ENCODE assay signal across 10 cellular contexts in genomic region chr2:173090973-173091660, GRCh38. TPM values are rescaled to one million over a fixed set of nuclear protein-coding genes. Genes with fewer than 3 reads are reported as not detected.
DNase-seq lines count a peak whose midpoint lies in the region; ATAC-seq and TF ChIP-seq lines count a peak whose summit lies in the region.
"Had no signal": no experiment of that assay in that cellular context is flagged by ENCODE, and none has a peak within 500 bp of the region (broad histone marks: within the 10 kb centered on the region; RNA-seq: fewer than 3 reads in every experiment).

No MANE protein-coding gene starts in this region.

- H2BK120ac ChIP-seq in mesenchymal stem cell (ENCODE audit: low read depth, low read length): no peak overlapping the region

- H3K9me3 ChIP-seq in mesenchymal stem cell (ENCODE audit: control insufficient read depth, low read length): no peaks in the 10 kb centered on the region
- no peaks in the 10 kb centered on the region for H3K9me3 ChIP-seq in vagina

- DNase-seq in DMS79 treated with DMSO at 0.1 percent for 48 hours (lab: John Stamatoyannopoulos, UW) (peak; percentile 47), DMS79 (lab: John Stamatoyannopoulos, UW) (no peak), epithelial cell of esophagus (ENCODE audit: low read depth) (no peak), mesenchymal stem cell (no peak), vagina (ENCODE audit: extremely low spot score in 2 of 2) (no peak), COLO668 (lab: John Stamatoyannopoulos, UW; ENCODE audit: unreplicated experiment) (no peak), NCI-H1436 treated with DMSO at 0.1 percent for 48 hours (lab: John Stamatoyannopoulos, UW) (no peak)
- DNase-seq: H7 had no signal

- H3K36me3 ChIP-seq in mesenchymal stem cell (ENCODE audit: control insufficient read depth in 1 of 2, insufficient read depth in 2 of 2, low read depth in 1 of 2, low read length in 2 of 2): peaks cover 0 to 17% of the 10 kb centered on the region in 2 experiments
- no peaks in the 10 kb centered on the region for H3K36me3 ChIP-seq in vagina

- peaks cover 17% of the 10 kb centered on the region for H3K79me1 ChIP-seq in mesenchymal stem cell (replicated peaks; ENCODE audit: low read length, poor library complexity, severe bottlenecking)

- peak overlapping the region; percentile 20 for H3K27ac ChIP-seq in mesenchymal stem cell (ENCODE audit: low read length, poor library complexity, severe bottlenecking)
- peak overlapping the region; percentile 74 for H3K27ac ChIP-seq in vagina
- H3K27ac ChIP-seq: 22Rv1 had no signal

- H2BK5ac ChIP-seq in mesenchymal stem cell (ENCODE audit: low read depth, low read length, poor library complexity, severe bottlenecking): no peak overlapping the region

- 94% methylated on average over 10 of the region's 10 CpGs for WGBS in mesenchymal stem cell

- ATAC-seq in HG03469 (IDR thresholded peaks at IDR 0.05; ENCODE audit: unreplicated experiment): no peak

- no peak for TF ChIP-seq POLR2A in vagina (IDR thresholded peaks at IDR 0.05)

- no peak overlapping the region for H3K4ac ChIP-seq in mesenchymal stem cell (ENCODE audit: low read depth in 1 of 2, low read length in 2 of 2)

- H3K18ac ChIP-seq in mesenchymal stem cell (ENCODE audit: low read depth in 1 of 2, low read length in 2 of 2): no peak overlapping the region

- H2AK5ac ChIP-seq in mesenchymal stem cell (ENCODE audit: low read length, severe bottlenecking): peak overlapping the region; percentile 15

- intact Hi-C loops in vagina (cut with DNase I): no loop called here

- no peak overlapping the region for H3K4me2 ChIP-seq in mesenchymal stem cell (ENCODE audit: low read length, poor library complexity, severe bottlenecking)

- no peak overlapping the region for H4K91ac ChIP-seq in mesenchymal stem cell (ENCODE audit: low read length)

- H4K8ac ChIP-seq in mesenchymal stem cell (ENCODE audit: low read length): no peak overlapping the region

- H3K14ac ChIP-seq in mesenchymal stem cell (ENCODE audit: low read length in 2 of 2): no peak overlapping the region

- H3K9ac ChIP-seq in mesenchymal stem cell (ENCODE audit: low read length): peak overlapping the region; percentile 89

- H3K4me1 ChIP-seq in mesenchymal stem cell (ENCODE audit: control insufficient read depth, insufficient read depth, low read depth, low read length) (peaks cover 3% of the 10 kb centered on the region), vagina (peaks cover 51% of the 10 kb centered on the region)

- H2BK12ac ChIP-seq in mesenchymal stem cell (ENCODE audit: low read length in 2 of 2): no peak overlapping the region

- H2AFZ ChIP-seq in mesenchymal stem cell (ENCODE audit: low read depth, low read length): no peak overlapping the region

- H3K23ac ChIP-seq in mesenchymal stem cell (ENCODE audit: low read length in 2 of 2): no peak overlapping the region

- H3K4me3 ChIP-seq in epithelial cell of esophagus (ENCODE audit: low read length) (no peak overlapping the region), mesenchymal stem cell (ENCODE audit: insufficient read depth in 1 of 2, low read depth in 1 of 2, low read length in 2 of 2) (peak overlapping the region in 1 of 2 experiments; percentile 72), vagina (no peak overlapping the region)

- TF ChIP-seq CTCF in epithelial cell of esophagus (IDR thresholded peaks at IDR 0.05; ENCODE audit: insufficient read depth, low read depth, low read length, missing control alignments): peak; percentile 8
- no peak for TF ChIP-seq CTCF in vagina (IDR thresholded peaks at IDR 0.05)

- H3K27me3 ChIP-seq in mesenchymal stem cell (ENCODE audit: control insufficient read depth in 1 of 2, insufficient read depth in 1 of 2, low read length in 2 of 2) (no peaks in the 10 kb centered on the region), vagina (no peaks in the 10 kb centered on the region)

- H2BK15ac ChIP-seq in mesenchymal stem cell (ENCODE audit: low read depth, poor library complexity, severe bottlenecking): no peak overlapping the region

RNA-seq across cellular contexts. Expression of gene MAP3K20, which starts 15.5 kb away (rescaled TPM):
- 33.5 TPM for polyA plus RNA-seq in mesenchymal stem cell (2013, experiment 1 of 2)
- 34.0 TPM for polyA plus RNA-seq in mesenchymal stem cell (2013, experiment 2 of 2)
- 59.4 TPM for total RNA-seq in vagina
